Comparison of ENCODE assay signal across 9 cellular contexts in genomic region chr1:94325379-94326302, GRCh38.
DNase-seq lines count a peak whose midpoint lies in the region; ATAC-seq and FAIRE-seq lines count a peak whose summit lies in the region.
"Had no signal": no experiment of that assay in that cellular context is flagged by ENCODE, and none has a peak within 500 bp of the region (broad histone marks: within the 10 kb centered on the region; RNA-seq: fewer than 3 reads in every experiment).

No MANE protein-coding gene starts in this region.

- CTCF ChIA-PET in activated CD4-positive, alpha-beta T cell treated with anti-CD3 and anti-CD28 coated beads for 36 hours (lab: Charles Lee), result interaction anchor here (0.6 kb wide), 1 partner anchor 235 kb away, joined by 4 read pairs; no protein-coding TSS in a partner anchor

- intact Hi-C loops in activated CD4-positive, alpha-beta T cell treated with anti-CD3 and anti-CD28 coated beads for 36 hours (cut with DNase I, micrococcal nuclease), result no loop called here

- POLR2A ChIA-PET in activated CD4-positive, alpha-beta T cell treated with anti-CD3 and anti-CD28 coated beads for 36 hours (lab: Charles Lee), result no interaction called here

- H3K9me3 Mint-ChIP-seq in activated CD4-positive, alpha-beta T cell treated with anti-CD3 and anti-CD28 coated beads for 36 hours (ENCODE audit: low read depth), result no peaks in the 10 kb centered on the region
- H3K9me3 Mint-ChIP-seq: activated T-cell treated with anti-CD3 and anti-CD28 coated beads, Interleukin-2, amount 50 U/mL, for 24 hours had no signal

- peaks cover 39% of the 10 kb centered on the region for H3K27me3 Mint-ChIP-seq in activated CD4-positive, alpha-beta T cell treated with anti-CD3 and anti-CD28 coated beads for 36 hours

- DNase-seq in NCI-H2171 treated with DMSO at 0.1 percent for 48 hours (lab: John Stamatoyannopoulos, UW), result peak; percentile 36
- DNase-seq in NCI-H2171 (lab: John Stamatoyannopoulos, UW), result no peak
- DNase-seq in astrocyte of the hippocampus (ENCODE audit: low read depth, low spot score), result peak; percentile 94
- DNase-seq in iris pigment epithelial cell (ENCODE audit: low read depth), result peak; percentile 99
- DNase-seq in urothelium cell line (ENCODE audit: low spot score), result peak; percentile 75
- DNase-seq in epidermal melanocyte (ENCODE audit: insufficient read length, low spot score), result no peak
- DNase-seq in NCI-H1930 (lab: John Stamatoyannopoulos, UW), result no peak
- DNase-seq in activated CD4-positive, alpha-beta T cell treated with anti-CD3 and anti-CD28 coated beads for 36 hours, result no peak
- DNase-seq: activated T-cell treated with anti-CD3 and anti-CD28 coated beads, Interleukin-2, amount 50 U/mL, for 24 hours had no signal

- H3K27ac Mint-ChIP-seq in activated CD4-positive, alpha-beta T cell treated with anti-CD3 and anti-CD28 coated beads for 36 hours, result no peak overlapping the region
- H3K27ac Mint-ChIP-seq: activated T-cell treated with anti-CD3 and anti-CD28 coated beads, Interleukin-2, amount 50 U/mL, for 24 hours had no signal

- no peaks in the 10 kb centered on the region for H3K36me3 Mint-ChIP-seq in activated CD4-positive, alpha-beta T cell treated with anti-CD3 and anti-CD28 coated beads for 36 hours (ENCODE audit: low read depth)

- H3K4me1 Mint-ChIP-seq in activated CD4-positive, alpha-beta T cell treated with anti-CD3 and anti-CD28 coated beads for 36 hours, result peaks cover 6% of the 10 kb centered on the region

- ATAC-seq in activated CD4-positive, alpha-beta T cell treated with anti-CD3 and anti-CD28 coated beads for 36 hours, result no peak

- peak; percentile 32 for FAIRE-seq in urothelium cell line (lab: Jason Lieb, UNC)

- H3K4me3 Mint-ChIP-seq in activated CD4-positive, alpha-beta T cell treated with anti-CD3 and anti-CD28 coated beads for 36 hours, result no peak overlapping the region
- H3K4me3 Mint-ChIP-seq: activated T-cell treated with anti-CD3 and anti-CD28 coated beads, Interleukin-2, amount 50 U/mL, for 24 hours had no signal

Comparison
In these comparisons a context has a peak if more than half of its experiments do, and no peak if none do; other contexts are left out.
1. DNase-seq: peak in NCI-H2171 treated with DMSO at 0.1 percent for 48 hours (single experiment), astrocyte of the hippocampus (single experiment), iris pigment epithelial cell (single experiment) and urothelium cell line (single experiment); none in NCI-H2171 (single experiment), epidermal melanocyte (single experiment), NCI-H1930 (0 of 2) and activated CD4-positive, alpha-beta T cell treated with anti-CD3 and anti-CD28 coated beads for 36 hours (single experiment).